Comparison of ENCODE assay signal across 8 cellular contexts in the genomic region with DNA sequence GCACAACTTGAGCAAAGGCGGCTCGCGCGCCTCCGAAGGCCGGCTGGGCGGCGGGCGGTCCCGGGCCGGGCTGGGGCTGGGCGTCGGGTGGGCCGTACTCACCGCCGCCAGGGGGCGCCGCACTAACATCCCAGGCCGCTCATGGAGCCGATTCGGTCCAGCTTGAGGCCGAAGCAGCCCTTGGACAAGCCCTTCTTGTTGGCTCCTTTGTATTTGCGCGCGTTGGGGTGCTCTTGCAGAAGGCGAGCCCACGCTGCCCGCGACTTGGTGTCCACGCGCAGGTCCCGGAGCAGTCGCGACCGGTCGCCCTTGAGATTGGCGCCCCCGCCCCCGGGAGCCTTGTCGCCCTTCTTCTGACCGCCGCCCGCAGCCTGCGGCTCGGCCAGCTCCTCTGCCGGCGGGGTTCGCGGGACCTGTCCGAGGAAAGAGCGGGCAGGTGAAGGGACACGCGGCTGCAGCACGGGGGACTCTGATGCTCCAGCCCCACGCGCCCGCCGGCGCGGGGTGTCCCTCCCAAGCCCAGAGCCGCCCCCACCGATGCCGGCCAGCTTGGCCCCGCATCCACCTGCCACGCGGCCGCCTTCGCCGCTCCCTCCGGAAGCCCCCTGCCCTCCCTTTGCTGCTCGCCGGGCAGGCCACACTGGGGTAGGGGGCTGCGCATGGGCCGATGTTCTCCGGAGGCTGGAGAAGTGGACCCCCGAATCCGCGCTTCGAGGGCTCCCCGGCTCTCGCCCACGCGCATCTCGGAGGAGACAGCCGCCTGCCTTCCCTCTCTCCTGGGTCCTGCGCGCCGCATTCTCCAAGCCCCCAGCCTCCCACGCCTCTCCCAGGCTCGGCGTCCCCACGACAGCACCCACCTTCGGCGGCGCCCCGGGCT. TPM values are rescaled to one million over a fixed set of nuclear protein-coding genes. Genes with fewer than 3 reads are reported as not detected.
DNase-seq lines count a peak whose midpoint lies in the region; ATAC-seq and TF ChIP-seq lines count a peak whose summit lies in the region.

No MANE protein-coding gene starts in this region.

- no peak overlapping the region for H3K27ac ChIP-seq in PC-9

- no peak overlapping the region for H3K4me3 ChIP-seq in PC-9

- CTCF ChIA-PET in PC-9 (lab: Charles Lee) = interaction anchor here (0.6 kb wide), 3 partner anchors 249 to 1799 kb away, joined by 3 to 5 read pairs (median 4); no protein-coding TSS in a partner anchor

- POLR2A ChIA-PET in PC-9 (lab: Charles Lee; ENCODE audit: unreplicated experiment) = no interaction called here

- H3K4me2 ChIP-seq in PC-9 = peak overlapping the region; percentile 70

- no peaks in the 10 kb centered on the region; the same call in 1 of the 2 replicates for H4K20me1 ChIP-seq in PC-9 (ENCODE audit: insufficient read depth)

- H3F3A ChIP-seq in PC-9 (ENCODE audit: insufficient read depth, low read depth) = no peaks in the 10 kb centered on the region

- BruUV-seq in PC-9 (replicated peaks; lab: Mats Ljungman, UMichigan) = no TSS peak

- peaks cover 22% of the 10 kb centered on the region for H3K27me3 ChIP-seq in PC-9 (ENCODE audit: insufficient read depth, low read depth)

- H3K9me3 ChIP-seq in PC-9 (ENCODE audit: insufficient read depth, low read depth) = no peaks in the 10 kb centered on the region

- peak; percentile 84 for DNase-seq in EL
- peak in 1 of 2 experiments; percentile 72 for DNase-seq in PC-9
- peak; percentile 54 for DNase-seq in activated T-helper 1 cell treated with anti-CD3 and anti-CD28 coated beads, Interleukin-12 subunit alpha, Interleukin-12 subunit beta, Interleukin-2, Interleukin-4 antibody, amounts not matched to agents 30 ng/mL and 10 ng/mL and 1 ng/mL, durations not matched to agents 14 hours and 24 hours and 36 hours (ENCODE audit: low spot score)
- peak; percentile 82 for DNase-seq in fibroblast of gingiva (ENCODE audit: low read depth)
- DNase-seq in naive B cell = peak; percentile 67
- DNase-seq in stimulated activated CD8-positive, alpha-beta memory T cell treated with anti-CD3 and anti-CD28 coated beads, Interleukin-7, amount 100 ng/mL, for 1 hour (ENCODE audit: low read depth in 2 of 2) = peak; percentile 31 to 53

- no peak overlapping the region for H3K4me3 Mint-ChIP-seq in activated T-helper 1 cell treated with anti-CD3 and anti-CD28 coated beads, Interleukin-12 subunit alpha, Interleukin-12 subunit beta, Interleukin-2, Interleukin-4 antibody, amounts not matched to agents 30 ng/mL and 10 ng/mL and 1 ng/mL, durations not matched to agents 14 hours and 24 hours and 36 hours
- peak overlapping the region in 7 of 8 donors; percentile 44 to 85 (median 70) for H3K4me3 Mint-ChIP-seq in naive B cell

- H3K36me3 Mint-ChIP-seq in activated T-helper 1 cell treated with anti-CD3 and anti-CD28 coated beads, Interleukin-12 subunit alpha, Interleukin-12 subunit beta, Interleukin-2, Interleukin-4 antibody, amounts not matched to agents 30 ng/mL and 10 ng/mL and 1 ng/mL, durations not matched to agents 14 hours and 24 hours and 36 hours (ENCODE audit: low read depth) = no peaks in the 10 kb centered on the region
- H3K36me3 Mint-ChIP-seq in naive B cell = no peaks in the 10 kb centered on the region

- H3K4me1 Mint-ChIP-seq in activated T-helper 1 cell treated with anti-CD3 and anti-CD28 coated beads, Interleukin-12 subunit alpha, Interleukin-12 subunit beta, Interleukin-2, Interleukin-4 antibody, amounts not matched to agents 30 ng/mL and 10 ng/mL and 1 ng/mL, durations not matched to agents 14 hours and 24 hours and 36 hours (ENCODE audit: low read depth) = no peaks in the 10 kb centered on the region
- H3K4me1 Mint-ChIP-seq in naive B cell = peaks cover 9 to 21% (median 16%) of the 10 kb centered on the region in 3 donors

- H2AFZ ChIP-seq in PC-9 = no peak overlapping the region

- no peaks in the 10 kb centered on the region for H3K9me3 Mint-ChIP-seq in activated T-helper 1 cell treated with anti-CD3 and anti-CD28 coated beads, Interleukin-12 subunit alpha, Interleukin-12 subunit beta, Interleukin-2, Interleukin-4 antibody, amounts not matched to agents 30 ng/mL and 10 ng/mL and 1 ng/mL, durations not matched to agents 14 hours and 24 hours and 36 hours
- no peaks in the 10 kb centered on the region for H3K9me3 Mint-ChIP-seq in naive B cell

- TF ChIP-seq CTCF in PC-9 (conservative IDR thresholded peaks at IDR 0.05) = peak; percentile 77

- no peaks in the 10 kb centered on the region for H3K4me1 ChIP-seq in PC-9 (replicated peaks; ENCODE audit: insufficient read depth)

- H3K27me3 Mint-ChIP-seq in activated T-helper 1 cell treated with anti-CD3 and anti-CD28 coated beads, Interleukin-12 subunit alpha, Interleukin-12 subunit beta, Interleukin-2, Interleukin-4 antibody, amounts not matched to agents 30 ng/mL and 10 ng/mL and 1 ng/mL, durations not matched to agents 14 hours and 24 hours and 36 hours (ENCODE audit: insufficient read depth) = peaks cover 49% of the 10 kb centered on the region
- H3K27me3 Mint-ChIP-seq in naive B cell = peaks cover 24 to 61% (median 53%) of the 10 kb centered on the region in 3 donors

- H3K27ac Mint-ChIP-seq in activated T-helper 1 cell treated with anti-CD3 and anti-CD28 coated beads, Interleukin-12 subunit alpha, Interleukin-12 subunit beta, Interleukin-2, Interleukin-4 antibody, amounts not matched to agents 30 ng/mL and 10 ng/mL and 1 ng/mL, durations not matched to agents 14 hours and 24 hours and 36 hours = no peak overlapping the region
- H3K27ac Mint-ChIP-seq in naive B cell = peak overlapping the region in 1 of 6 donors; percentile 47

- H3K9me2 ChIP-seq in PC-9 (ENCODE audit: insufficient read depth) = no peaks in the 10 kb centered on the region

- intact Hi-C loops in PC-9 (cut with micrococcal nuclease; ENCODE audit: unreplicated experiment) = loop anchor here (2.0 to 5.0 kb wide), 2 partner anchors 401 to 517 kb away; no protein-coding TSS in a partner anchor
- intact Hi-C loops in activated T-helper 1 cell treated with anti-CD3 and anti-CD28 coated beads, Interleukin-12 subunit alpha, Interleukin-12 subunit beta, Interleukin-2, Interleukin-4 antibody, amounts not matched to agents 30 ng/mL and 10 ng/mL and 1 ng/mL, durations not matched to agents 14 hours and 24 hours and 36 hours (cut with micrococcal nuclease) = loop anchor here (1.0 to 10.0 kb wide), 6 partner anchors 217 to 599 kb away; partner anchors contain the start of genes CHRND and PRSS56

- ATAC-seq in HG03432 (IDR thresholded peaks at IDR 0.05; ENCODE audit: unreplicated experiment) (peak; percentile 44), naive B cell (ENCODE audit: low read depth in 2 of 2) (peak; percentile 75 to 77), GM18519 (IDR thresholded peaks at IDR 0.05; ENCODE audit: low FRiP score, unreplicated experiment) (no peak)

- no peaks in the 10 kb centered on the region for H3K79me2 ChIP-seq in PC-9 (ENCODE audit: low read depth)

- no peaks in the 10 kb centered on the region for H3K36me3 ChIP-seq in PC-9 (ENCODE audit: low read depth)

RNA-seq across cellular contexts. Expression of gene NPPC, which starts 0.7 kb away (rescaled TPM):
- total RNA-seq in PC-9 (2021) = not detected in 2 replicates
- 1.6 TPM in 2 replicates for total RNA-seq in activated T-helper 1 cell treated with anti-CD3 and anti-CD28 coated beads, Interleukin-12 subunit alpha, Interleukin-12 subunit beta, Interleukin-2, Interleukin-4 antibody, amounts not matched to agents 30 ng/mL and 10 ng/mL and 1 ng/mL, durations not matched to agents 14 hours and 24 hours and 36 hours
- not detected for polyA plus RNA-seq in naive B cell (ENCODE audit: low read depth in 6 of 6)

RNA-seq across cellular contexts. Expression of gene DIS3L2, which starts 36.0 kb away (rescaled TPM):
- 30.4 and 39.1 TPM in 2 replicates for total RNA-seq in PC-9 (2021)
- 27.9 and 33.1 TPM in 2 replicates for total RNA-seq in activated T-helper 1 cell treated with anti-CD3 and anti-CD28 coated beads, Interleukin-12 subunit alpha, Interleukin-12 subunit beta, Interleukin-2, Interleukin-4 antibody, amounts not matched to agents 30 ng/mL and 10 ng/mL and 1 ng/mL, durations not matched to agents 14 hours and 24 hours and 36 hours
- 10 to 100 TPM in 5 of 6 donors, 1 to 10 TPM in 1; 6.0 to 29.0 (median 17.6) TPM for polyA plus RNA-seq in naive B cell (ENCODE audit: low read depth in 6 of 6)
